ENCODE assay signal across 11 cellular contexts in genomic region chr1:12614402-12615165, GRCh38. TPM values are rescaled to one million over a fixed set of nuclear protein-coding genes. Genes with fewer than 3 reads are reported as not detected.
DNase-seq lines count a peak whose midpoint lies in the region; ATAC-seq, FAIRE-seq and TF ChIP-seq lines count a peak whose summit lies in the region.
"Had no signal": no experiment of that assay in that cellular context is flagged by ENCODE, and none has a peak within 500 bp of the region (broad histone marks: within the 10 kb centered on the region; RNA-seq: fewer than 3 reads in every experiment).

No MANE protein-coding gene starts in this region.

- H3K4me2 ChIP-seq in astrocyte (ENCODE audit: low read length) (peak overlapping the region; percentile 95), HepG2 (ENCODE audit: low read depth, low read length) (peak overlapping the region; percentile 87)

- TF ChIP-seq POLR2A in HepG2 (IDR thresholded peaks at IDR 0.05; ENCODE audit: insufficient read depth in 1 of 2, low read depth in 2 of 2, low read length in 2 of 2), result peak; percentile 43 to 59

- 8% methylated on average over 7 of the region's 7 CpGs for WGBS in HepG2 (ENCODE audit: low lambda C conversion rate)

- H3K4me1 Mint-ChIP-seq in activated CD4-positive, alpha-beta T cell treated with anti-CD3 and anti-CD28 coated beads, Interleukin-2, amount 10 ng/mL, durations not matched to agents 24 days and 14 days, result peaks cover 64% of the 10 kb centered on the region
- H3K4me1 Mint-ChIP-seq in astrocyte (ENCODE audit: low read depth, unreplicated experiment), result peaks cover 16% of the 10 kb centered on the region

- H3K27ac ChIP-seq in astrocyte (ENCODE audit: low read depth, low read length) (no peak overlapping the region), HepG2 (ENCODE audit: extremely low read length, insufficient read depth, low read length) (peak overlapping the region; percentile 94), temporal lobe (ENCODE audit: low read depth, low read length) (peak overlapping the region; percentile 5)
- H3K27ac ChIP-seq: neutrophil had no signal

- no peak for DNase-seq in activated CD4-positive, alpha-beta T cell treated with anti-CD3 and anti-CD28 coated beads, Interleukin-2, amount 10 ng/mL, durations not matched to agents 24 days and 14 days
- no peak for DNase-seq in activated CD4-positive, alpha-beta T cell treated with anti-CD3 and anti-CD28 coated beads, Interleukin-2, amount 50 U/mL, for 4 hours
- DNase-seq in astrocyte (ENCODE audit: low read depth), result no peak
- DNase-seq in HepG2 (ENCODE audit: low spot score), result peak; percentile 87
- no peak for DNase-seq in NCI-H82 (lab: John Stamatoyannopoulos, UW)
- DNase-seq in NCI-H2081 treated with DMSO at 0.1 percent for 48 hours (lab: John Stamatoyannopoulos, UW), result no peak
- DNase-seq: NCI-H1436 treated with DMSO at 0.1 percent for 48 hours had no signal

- CTCF ChIA-PET in HepG2 (lab: Yijun Ruan, JAX; ENCODE audit: low intra/inter-chr PET ratio, low total read pairs), result no interaction called here

- FAIRE-seq in astrocyte (lab: Jason Lieb, UNC) (no peak), HepG2 (lab: Jason Lieb, UNC) (peak; percentile 73)

- TF ChIP-seq EP300 in HepG2 (IDR thresholded peaks at IDR 0.05; ENCODE audit: low read depth in 2 of 2, low read length in 2 of 2) (peak; percentile 46 to 90; a peak in 3 of 4 replicates), HepG2 (CRISPR knock-in tag; IDR thresholded peaks at IDR 0.05; ENCODE audit: borderline replicate concordance) (peak; percentile 63; the same call in 1 of the 2 replicates)

- in situ Hi-C loops in HepG2 (cut with HindIII; ENCODE audit: extremely low pct_ligation_motif_present, low pct_unique_long_range_greater_than_20kb), result loop anchor here (5.0 kb wide), 2 partner anchors 62 to 87 kb away; no protein-coding TSS in a partner anchor

- ATAC-seq in HepG2 (0 out of 3 replicates have a peak, but pooled peaks have one; percentile 2), GM21381 (IDR thresholded peaks at IDR 0.05; ENCODE audit: unreplicated experiment) (no peak)

- peaks cover 52% of the 10 kb centered on the region for H3K36me3 Mint-ChIP-seq in activated CD4-positive, alpha-beta T cell treated with anti-CD3 and anti-CD28 coated beads, Interleukin-2, amount 10 ng/mL, durations not matched to agents 24 days and 14 days (ENCODE audit: low read depth)
- no peaks in the 10 kb centered on the region for H3K36me3 Mint-ChIP-seq in astrocyte (ENCODE audit: low read depth, unreplicated experiment)

- H3K36me3 ChIP-seq in astrocyte (ENCODE audit: insufficient read depth, low read length), result no peaks in the 10 kb centered on the region
- H3K36me3 ChIP-seq in HepG2 (replicated peaks in 1 of 2; ENCODE audit: control insufficient read depth in 1 of 2, insufficient read depth in 2 of 2, low read length in 2 of 2), result peaks cover 11 to 35% of the 10 kb centered on the region in 2 experiments
- H3K36me3 ChIP-seq: neutrophil had no signal

- no TSS peak for BruUV-seq in HepG2 (replicated peaks; lab: Mats Ljungman, UMichigan)

- H3K79me2 ChIP-seq in astrocyte (ENCODE audit: insufficient read depth, low read length) (peaks cover 76% of the 10 kb centered on the region), HepG2 (ENCODE audit: insufficient read depth, low read length) (peaks cover 75% of the 10 kb centered on the region)

- TF ChIP-seq CTCF in astrocyte (IDR thresholded peaks at IDR 0.05; ENCODE audit: insufficient read depth, low read depth, low read length) (no peak), HepG2 (CRISPR knock-in tag; IDR thresholded peaks at IDR 0.05) (0 out of 2 replicates have a peak, but pooled peaks have one; percentile 14)

- POLR2A ChIA-PET in HepG2 (lab: Yijun Ruan, JAX), result interaction anchor here (0.6 to 10.1 kb wide), 26 partner anchors 13 to 430 kb away, joined by 3 to 357 read pairs (median 4); no protein-coding TSS in a partner anchor

- peak overlapping the region; percentile 99 for H3K4me3 Mint-ChIP-seq in activated CD4-positive, alpha-beta T cell treated with anti-CD3 and anti-CD28 coated beads, Interleukin-2, amount 10 ng/mL, durations not matched to agents 24 days and 14 days
- H3K4me3 Mint-ChIP-seq in astrocyte (ENCODE audit: unreplicated experiment), result no peak overlapping the region

- H3K27ac Mint-ChIP-seq in activated CD4-positive, alpha-beta T cell treated with anti-CD3 and anti-CD28 coated beads, Interleukin-2, amount 10 ng/mL, durations not matched to agents 24 days and 14 days, result peak overlapping the region; percentile 66
- no peak overlapping the region for H3K27ac Mint-ChIP-seq in astrocyte (ENCODE audit: unreplicated experiment)

- H3K9me3 Mint-ChIP-seq in activated CD4-positive, alpha-beta T cell treated with anti-CD3 and anti-CD28 coated beads, Interleukin-2, amount 10 ng/mL, durations not matched to agents 24 days and 14 days, result no peaks in the 10 kb centered on the region
- peaks cover 7% of the 10 kb centered on the region for H3K9me3 Mint-ChIP-seq in astrocyte (ENCODE audit: unreplicated experiment)

- H4K20me1 ChIP-seq in astrocyte (ENCODE audit: insufficient read depth, low read length) (peaks cover 50% of the 10 kb centered on the region), HepG2 (ENCODE audit: insufficient read depth, low read length) (peaks cover 35% of the 10 kb centered on the region)

- peaks cover 2% of the 10 kb centered on the region for H3K27me3 Mint-ChIP-seq in activated CD4-positive, alpha-beta T cell treated with anti-CD3 and anti-CD28 coated beads, Interleukin-2, amount 10 ng/mL, durations not matched to agents 24 days and 14 days
- peaks cover 30% of the 10 kb centered on the region for H3K27me3 Mint-ChIP-seq in astrocyte (ENCODE audit: low read depth, unreplicated experiment)

- H3K9ac ChIP-seq in astrocyte (ENCODE audit: low read length), result peak overlapping the region; percentile 87
- peak overlapping the region; percentile 97 for H3K9ac ChIP-seq in HepG2 (ENCODE audit: insufficient read depth, low read depth, low read length)

- H3K4me1 ChIP-seq in astrocyte (ENCODE audit: insufficient read depth, low read length), result peaks cover 26% of the 10 kb centered on the region
- peaks cover 60% of the 10 kb centered on the region for H3K4me1 ChIP-seq in HepG2 (ENCODE audit: insufficient read depth, low read length)

- H2AFZ ChIP-seq in astrocyte (ENCODE audit: low read depth, low read length) (no peak overlapping the region), HepG2 (ENCODE audit: low read length) (no peak overlapping the region)

- no peak for TF ChIP-seq RAD21 in HepG2 (CRISPR knock-in tag; IDR thresholded peaks at IDR 0.05)

- H3K27me3 ChIP-seq in astrocyte (ENCODE audit: insufficient read depth, low read length) (no peaks in the 10 kb centered on the region), HepG2 (ENCODE audit: control insufficient read depth in 1 of 2, insufficient read depth in 2 of 2, low read length in 2 of 2) (peaks cover 0 to 3% of the 10 kb centered on the region in 2 experiments; a peak in 1 of 5 replicates)

- intact Hi-C loops in activated CD4-positive, alpha-beta T cell treated with anti-CD3 and anti-CD28 coated beads, Interleukin-2, amount 10 ng/mL, durations not matched to agents 24 days and 14 days (cut with micrococcal nuclease), result loop anchor here (5.0 to 10.0 kb wide), 4 partner anchors 47 to 547 kb away; no protein-coding TSS in a partner anchor
- intact Hi-C loops in HepG2 (cut with micrococcal nuclease; ENCODE audit: unreplicated experiment), result loop anchor here (5.0 kb wide), 1 partner anchor 137 kb away; no protein-coding TSS in a partner anchor

- H3K9me3 ChIP-seq in astrocyte (ENCODE audit: insufficient read depth, low read depth, low read length) (no peaks in the 10 kb centered on the region), HepG2 (ENCODE audit: low read length) (no peaks in the 10 kb centered on the region)
- H3K9me3 ChIP-seq: neutrophil had no signal

- H3K4me3 ChIP-seq in astrocyte (ENCODE audit: insufficient read depth, low read depth, low read length), result peak overlapping the region; percentile 74
- H3K4me3 ChIP-seq in HepG2 (replicated peaks in 1 of 3; ENCODE audit: insufficient read depth in 1 of 3, low read depth in 2 of 3, low read length in 3 of 3), result peak overlapping the region; percentile 91 to 97 (median 94)

RNA-seq across cellular contexts. Expression of gene DHRS3, which starts 3.4 kb away (rescaled TPM):
- total RNA-seq in activated CD4-positive, alpha-beta T cell treated with anti-CD3 and anti-CD28 coated beads, Interleukin-2, amount 10 ng/mL, durations not matched to agents 24 days and 14 days, result 66.4 and 69.2 TPM in 2 replicates
- total RNA-seq in astrocyte (3.2 and 3.4 TPM in 2 replicates), HepG2 (2016; rRNA removed; fragmentation: Illumina TruSeq; extraction: Trizol) (30.5 and 48.5 TPM in 2 replicates), temporal lobe (6.9 TPM)
- 25.5 and 27.3 TPM in 2 replicates for total RNA-seq in HepG2 (2016; cell fraction: cytosol; rRNA removed; fragmentation: Illumina TruSeq; extraction: Trizol; ENCODE audit: low read depth)
- 26.6 and 52.7 TPM in 2 replicates for total RNA-seq in HepG2 (2016; cell fraction: insoluble cytoplasmic fraction; rRNA removed; fragmentation: Illumina TruSeq; extraction: Trizol)
- 29.7 and 30.7 TPM in 2 replicates for total RNA-seq in HepG2 (2016; cell fraction: membrane; rRNA removed; fragmentation: Illumina TruSeq; extraction: Trizol)
- total RNA-seq in HepG2 (2016; cell fraction: nucleus; rRNA removed; fragmentation: Illumina TruSeq; extraction: Trizol), result 41.7 and 48.7 TPM in 2 replicates
- polyA plus RNA-seq in HepG2 (2011; rRNA removed), result 90.5 and 107 TPM in 2 replicates
- polyA plus RNA-seq in HepG2 (2011; cell fraction: cytosol; rRNA removed), result 85.8 and 93.3 TPM in 2 replicates
- polyA plus RNA-seq in HepG2 (2011; cell fraction: nucleus; rRNA removed), result 96.4 and 100 TPM in 2 replicates
- polyA plus RNA-seq in HepG2 (2012), result 60.3 and 66.6 TPM in 2 replicates
- 7.8 TPM in 2 replicates for polyA plus RNA-seq in HepG2 (2016; cell fraction: cytosol; fragmentation: Illumina TruSeq; extraction: Trizol; ENCODE audit: low read depth)
- 18.9 and 21.8 TPM in 2 replicates for polyA plus RNA-seq in HepG2 (2016; cell fraction: insoluble cytoplasmic fraction; fragmentation: Illumina TruSeq; extraction: Trizol; ENCODE audit: low read depth)
- 13.0 and 14.3 TPM in 2 replicates for polyA plus RNA-seq in HepG2 (2016; cell fraction: membrane; fragmentation: Illumina TruSeq; extraction: Trizol; ENCODE audit: low read depth)
- 64.9 and 66.2 TPM in 2 replicates for polyA plus RNA-seq in HepG2 (2016; cell fraction: nucleus; fragmentation: Illumina TruSeq; extraction: Trizol; ENCODE audit: insufficient read depth, low read depth)
- polyA minus RNA-seq in HepG2 (2011; rRNA and poly(A)+ RNA removed; ENCODE audit: low replicate concordance), result 17.4 and 446 TPM in 2 replicates
- polyA minus RNA-seq in HepG2 (2011; cell fraction: cytosol; rRNA and poly(A)+ RNA removed), result 107 and 116 TPM in 2 replicates
- polyA minus RNA-seq in HepG2 (2011; cell fraction: nucleus; rRNA and poly(A)+ RNA removed), result 65.1 and 73.6 TPM in 2 replicates

RNA-seq across cellular contexts. Expression of gene AADACL4, which starts 29.3 kb away (rescaled TPM):
- not detected in 2 replicates for total RNA-seq in activated CD4-positive, alpha-beta T cell treated with anti-CD3 and anti-CD28 coated beads, Interleukin-2, amount 10 ng/mL, durations not matched to agents 24 days and 14 days
- total RNA-seq in astrocyte (not detected in 2 replicates), HepG2 (2016; rRNA removed; fragmentation: Illumina TruSeq; extraction: Trizol) (not detected in 2 replicates), temporal lobe (not detected)
- not detected in 2 replicates for total RNA-seq in HepG2 (2016; cell fraction: cytosol; rRNA removed; fragmentation: Illumina TruSeq; extraction: Trizol; ENCODE audit: low read depth)
- not detected in 2 replicates for total RNA-seq in HepG2 (2016; cell fraction: insoluble cytoplasmic fraction; rRNA removed; fragmentation: Illumina TruSeq; extraction: Trizol)
- not detected in 2 replicates for total RNA-seq in HepG2 (2016; cell fraction: membrane; rRNA removed; fragmentation: Illumina TruSeq; extraction: Trizol)
- not detected in 2 replicates for total RNA-seq in HepG2 (2016; cell fraction: nucleus; rRNA removed; fragmentation: Illumina TruSeq; extraction: Trizol)
- polyA plus RNA-seq in HepG2 (2011; rRNA removed), result not detected in 2 replicates
- polyA plus RNA-seq in HepG2 (2011; cell fraction: cytosol; rRNA removed), result not detected in 2 replicates
- not detected in 2 replicates for polyA plus RNA-seq in HepG2 (2011; cell fraction: nucleus; rRNA removed)
- polyA plus RNA-seq in HepG2 (2012), result not detected in 2 replicates
- not detected in 2 replicates for polyA plus RNA-seq in HepG2 (2016; cell fraction: cytosol; fragmentation: Illumina TruSeq; extraction: Trizol; ENCODE audit: low read depth)
- not detected in 2 replicates for polyA plus RNA-seq in HepG2 (2016; cell fraction: insoluble cytoplasmic fraction; fragmentation: Illumina TruSeq; extraction: Trizol; ENCODE audit: low read depth)
- polyA plus RNA-seq in HepG2 (2016; cell fraction: membrane; fragmentation: Illumina TruSeq; extraction: Trizol; ENCODE audit: low read depth), result not detected in 2 replicates
- not detected in 2 replicates for polyA plus RNA-seq in HepG2 (2016; cell fraction: nucleus; fragmentation: Illumina TruSeq; extraction: Trizol; ENCODE audit: insufficient read depth, low read depth)
- polyA minus RNA-seq in HepG2 (2011; rRNA and poly(A)+ RNA removed; ENCODE audit: low replicate concordance), result not detected in 2 replicates
- not detected in 2 replicates for polyA minus RNA-seq in HepG2 (2011; cell fraction: cytosol; rRNA and poly(A)+ RNA removed)
- not detected in 2 replicates for polyA minus RNA-seq in HepG2 (2011; cell fraction: nucleus; rRNA and poly(A)+ RNA removed)
- total RNA-seq: T-helper 2 cell treated with Interferon-gamma antibody and Interleukin-4, amounts not matched to agents 100 ng/mL and 5 ng/mL, for 36 hours had no signal
